Comparison of ENCODE assay signal across 1 cellular context in genomic region chr7:152463714-152464311, GRCh38.
A peak's percentile ranks its signal among the peaks of the same experiment; 100 is the strongest.
TF ChIP-seq lines count a peak whose summit lies in the region.

No MANE protein-coding gene starts in this region.

TF ChIP-seq in H1, 55 proteins besides CTCF, POLR2A, EP300 and RAD21:
- TF ChIP-seq CHD1 (IDR thresholded peaks at IDR 0.05; ENCODE audit: low read depth, low read length) = no peak
- TF ChIP-seq E2F6 (IDR thresholded peaks at IDR 0.05) = peak; percentile 11; the same call in 1 of the 2 replicates
- TF ChIP-seq GTF2F1 (IDR thresholded peaks at IDR 0.05; ENCODE audit: borderline replicate concordance, low read depth, low read length) = no peak
- TF ChIP-seq GABPA (IDR thresholded peaks at IDR 0.05; ENCODE audit: borderline replicate concordance, insufficient read depth, low read length) = no peak
- peak; percentile 6; the same call in 1 of the 2 replicates for TF ChIP-seq SUZ12 (IDR thresholded peaks at IDR 0.05; ENCODE audit: low read length)
- TF ChIP-seq PHF8 (conservative IDR thresholded peaks at IDR 0.05; ENCODE audit: low read depth, low read length) = no peak
- TF ChIP-seq RNF2 (IDR thresholded peaks at IDR 0.05; ENCODE audit: borderline replicate concordance, low read depth, low read length, missing control alignments, poor library complexity, severe bottlenecking) = no peak
- no peak for TF ChIP-seq ZNF274 (IDR thresholded peaks at IDR 0.05; ENCODE audit: borderline replicate concordance, extremely low read depth, low read length)
- TF ChIP-seq SIN3A (conservative IDR thresholded peaks at IDR 0.05 in 1 of 2, IDR thresholded peaks at IDR 0.05 in 1 of 2; ENCODE audit: low read depth in 1 of 2, low read length in 2 of 2) = peak; percentile 81 to 83; a peak in 2 of 4 replicates
- TF ChIP-seq CEBPB (IDR thresholded peaks at IDR 0.05; ENCODE audit: low read depth, low read length) = no peak
- TF ChIP-seq SP1 (IDR thresholded peaks at IDR 0.05; ENCODE audit: low read depth, low read length) = peak; percentile 38; the same call in 1 of the 2 replicates
- no peak for TF ChIP-seq YY1 (IDR thresholded peaks at IDR 0.05; ENCODE audit: low read depth, low read length)
- TF ChIP-seq BACH1 (IDR thresholded peaks at IDR 0.05; ENCODE audit: low read length) = peak; percentile 45; the same call in 1 of the 2 replicates
